In the genomic region with DNA sequence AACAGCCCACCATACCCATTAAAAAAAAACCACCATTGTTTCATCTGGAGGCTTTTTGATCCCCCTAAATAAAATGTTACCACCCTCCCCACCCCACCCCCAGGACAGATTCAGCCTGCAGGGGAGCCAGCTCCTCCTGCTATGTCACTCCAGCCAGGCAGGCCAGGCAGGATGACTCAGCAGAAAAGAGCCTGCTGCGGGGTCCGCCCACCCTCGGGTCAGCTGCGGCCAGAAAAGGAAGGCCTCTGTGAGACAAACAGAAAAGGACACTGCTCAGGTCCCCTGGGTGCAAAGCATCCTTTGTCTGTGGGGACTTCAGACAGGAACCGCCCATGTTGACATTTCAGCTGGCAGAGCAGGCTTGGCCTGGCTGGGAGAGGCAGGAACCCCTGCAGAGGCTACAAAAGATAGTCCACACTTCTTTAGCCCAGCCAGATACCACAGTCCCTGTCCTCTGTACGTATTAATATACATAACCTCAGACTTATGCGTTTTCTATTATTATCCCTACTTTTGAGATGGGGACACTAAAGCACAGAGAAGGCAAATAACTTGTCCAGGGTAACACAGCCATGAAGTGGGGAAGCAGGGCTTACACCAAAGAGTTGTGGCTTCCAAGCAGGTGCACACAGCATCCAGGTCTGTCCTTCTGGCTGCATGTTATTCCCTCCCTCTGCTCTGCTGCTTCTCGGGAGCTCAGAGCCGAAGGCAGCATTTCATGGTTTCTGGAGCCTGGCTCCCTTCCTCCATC, we compare ENCODE assay signal across 9 cellular contexts.
A peak's percentile ranks its signal among the peaks of the same experiment; 100 is the strongest.
DNase-seq lines count a peak whose midpoint lies in the region; ATAC-seq and TF ChIP-seq lines count a peak whose summit lies in the region.
"Had no signal": no experiment of that assay in that cellular context is flagged by ENCODE, and none has a peak within 500 bp of the region (broad histone marks: within the 10 kb centered on the region; RNA-seq: fewer than 3 reads in every experiment).

No MANE protein-coding gene starts in this region.

- H3K4me1 ChIP-seq in testis: peaks cover 27% of the 10 kb centered on the region

- 31 to 45% methylated on average over 9 of the region's 9 CpGs for WGBS in testis, 2 donors

- no peak for TF ChIP-seq POLR2A in testis (IDR thresholded peaks at IDR 0.05)

- intact Hi-C loops in left colon (cut with DNase I, micrococcal nuclease): no loop called here
- intact Hi-C loops in testis (cut with DNase I; ENCODE audit: low total_unique reads): no loop called here
- intact Hi-C loops in activated CD4-positive, alpha-beta T cell treated with anti-CD3 and anti-CD28 coated beads for 36 hours (cut with DNase I, micrococcal nuclease): no loop called here

- DNase-seq in AG10803 (ENCODE audit: low read depth) (peak; percentile 77), GM19240 (ENCODE audit: insufficient read length, low spot score) (peak; percentile 14), NCI-H460 (ENCODE audit: extremely low read depth, low read depth) (peak; percentile 84), cerebellum (ENCODE audit: low spot score) (peak; percentile 78), left colon (peak; percentile 38 to 50), testis (peak; percentile 91)
- DNase-seq in activated CD4-positive, alpha-beta T cell treated with anti-CD3 and anti-CD28 coated beads for 36 hours: no peak

- POLR2A ChIA-PET in activated CD4-positive, alpha-beta T cell treated with anti-CD3 and anti-CD28 coated beads for 36 hours (lab: Charles Lee): no interaction called here

- no peak overlapping the region for H3K4me3 Mint-ChIP-seq in activated CD4-positive, alpha-beta T cell treated with anti-CD3 and anti-CD28 coated beads for 36 hours
- H3K4me3 Mint-ChIP-seq: memory B cell had no signal

- no peaks in the 10 kb centered on the region for H3K36me3 Mint-ChIP-seq in activated CD4-positive, alpha-beta T cell treated with anti-CD3 and anti-CD28 coated beads for 36 hours (ENCODE audit: low read depth)
- H3K36me3 Mint-ChIP-seq: memory B cell had no signal

- ATAC-seq in HG03097 (IDR thresholded peaks at IDR 0.05; ENCODE audit: low FRiP score, unreplicated experiment) (peak; percentile 82), left colon (peak; percentile 65)
- no peak for ATAC-seq in activated CD4-positive, alpha-beta T cell treated with anti-CD3 and anti-CD28 coated beads for 36 hours

- H3K4me3 ChIP-seq in AG10803 (ENCODE audit: low read length): no peak overlapping the region
- no peak overlapping the region for H3K4me3 ChIP-seq in testis

- H3K27ac ChIP-seq in testis: peak overlapping the region; percentile 1 to 27

- no peaks in the 10 kb centered on the region for H3K27me3 ChIP-seq in testis

- H3K27me3 Mint-ChIP-seq in activated CD4-positive, alpha-beta T cell treated with anti-CD3 and anti-CD28 coated beads for 36 hours: peaks cover 7% of the 10 kb centered on the region

- no peaks in the 10 kb centered on the region for H3K36me3 ChIP-seq in testis (ENCODE audit: low read depth, missing control alignments)

- CTCF ChIA-PET in activated CD4-positive, alpha-beta T cell treated with anti-CD3 and anti-CD28 coated beads for 36 hours (lab: Charles Lee): no interaction called here

- no peaks in the 10 kb centered on the region for H3K9me3 Mint-ChIP-seq in activated CD4-positive, alpha-beta T cell treated with anti-CD3 and anti-CD28 coated beads for 36 hours (ENCODE audit: low read depth)
- H3K9me3 Mint-ChIP-seq: memory B cell had no signal

- H3K27ac Mint-ChIP-seq in activated CD4-positive, alpha-beta T cell treated with anti-CD3 and anti-CD28 coated beads for 36 hours: no peak overlapping the region
- H3K27ac Mint-ChIP-seq: memory B cell had no signal

- H3K9me3 ChIP-seq in testis: no peaks in the 10 kb centered on the region

- peak; percentile 34 for TF ChIP-seq CTCF in AG10803 (conservative IDR thresholded peaks at IDR 0.05; ENCODE audit: low read length)
- TF ChIP-seq CTCF in testis (IDR thresholded peaks at IDR 0.05): no peak

- no peaks in the 10 kb centered on the region for H3K4me1 Mint-ChIP-seq in activated CD4-positive, alpha-beta T cell treated with anti-CD3 and anti-CD28 coated beads for 36 hours
